29 cellular contexts compared by ENCODE assay signal in the genomic region with DNA sequence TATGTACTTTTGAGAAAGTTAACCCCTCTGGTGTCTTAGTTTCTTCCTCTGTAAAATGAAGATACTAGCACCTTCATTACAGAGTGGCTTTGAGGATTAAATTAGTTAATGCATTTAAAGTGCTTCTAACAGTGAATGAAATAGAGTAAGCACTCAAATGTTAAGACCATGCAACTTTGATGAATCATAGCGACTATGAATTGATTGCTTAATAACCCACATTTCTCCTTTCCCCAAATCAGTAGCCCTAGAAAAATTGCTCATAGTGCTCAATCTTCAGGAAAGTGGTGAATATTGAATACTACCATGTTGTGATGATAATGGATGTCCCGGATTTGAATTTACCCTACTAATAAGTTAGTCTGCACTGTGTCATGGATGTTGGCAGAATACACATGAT. TPM values are rescaled to one million over a fixed set of nuclear protein-coding genes. Genes with fewer than 3 reads are reported as not detected.
DNase-seq lines count a peak whose midpoint lies in the region; ATAC-seq and TF ChIP-seq lines count a peak whose summit lies in the region.
"Had no signal": no experiment of that assay in that cellular context is flagged by ENCODE, and none has a peak within 500 bp of the region (broad histone marks: within the 10 kb centered on the region; RNA-seq: fewer than 3 reads in every experiment).

No MANE protein-coding gene starts in this region.

- no peaks in the 10 kb centered on the region for H3K36me3 Mint-ChIP-seq in activated T-cell treated with anti-CD3 and anti-CD28 coated beads, Interleukin-2, amount 50 U/mL, for 24 hours (ENCODE audit: low read depth)
- H3K36me3 Mint-ChIP-seq: activated CD4-positive, alpha-beta memory T cell treated with anti-CD3 and anti-CD28 coated beads for 36 hours; CD14-positive monocyte; natural killer cell had no signal

- H2AFZ ChIP-seq in IMR-90 (replicated peaks; ENCODE audit: low read length, poor library complexity) = no peak overlapping the region

- H3K27me3 ChIP-seq in IMR-90 (ENCODE audit: control insufficient read depth, insufficient read depth, low read length) = no peaks in the 10 kb centered on the region
- H3K27me3 ChIP-seq: pancreas, uterus had no signal

- H3K27me3 Mint-ChIP-seq in activated T-cell treated with anti-CD3 and anti-CD28 coated beads, Interleukin-2, amount 50 U/mL, for 24 hours = peaks cover 4% of the 10 kb centered on the region
- H3K27me3 Mint-ChIP-seq: activated CD4-positive, alpha-beta memory T cell treated with anti-CD3 and anti-CD28 coated beads for 36 hours; central memory CD8-positive, alpha-beta T cell had no signal

- no peaks in the 10 kb centered on the region for H4K20me1 ChIP-seq in IMR-90 (ENCODE audit: insufficient read depth, low read length)

- H2BK15ac ChIP-seq in IMR-90 (ENCODE audit: low read depth, low read length) = no peak overlapping the region

- no peaks in the 10 kb centered on the region for H3K4me1 ChIP-seq in IMR-90 (ENCODE audit: control insufficient read depth, insufficient read depth, low read length)
- H3K4me1 ChIP-seq: A549, pancreas, suprapubic skin, uterus had no signal

- no peak overlapping the region for H3K4me3 Mint-ChIP-seq in activated T-cell treated with anti-CD3 and anti-CD28 coated beads, Interleukin-2, amount 50 U/mL, for 24 hours
- H3K4me3 Mint-ChIP-seq: activated CD4-positive, alpha-beta memory T cell treated with anti-CD3 and anti-CD28 coated beads for 36 hours; CD14-positive monocyte; central memory CD8-positive, alpha-beta T cell; natural killer cell had no signal

- BruUV-seq in IMR-90 (replicated peaks; lab: Mats Ljungman, UMichigan) = no TSS peak

- DNase-seq in AG09309 (ENCODE audit: low read depth) (peak; percentile 37), IMR-90 (peak; percentile 68), RKO (ENCODE audit: low spot score) (peak; percentile 7), fibroblast of mammary gland (ENCODE audit: low read depth) (peak; percentile 83), NCI-H524 treated with DMSO at 0.1 percent for 48 hours (lab: John Stamatoyannopoulos, UW) (no peak)
- no peak for DNase-seq in stimulated activated naive CD4-positive, alpha-beta T cell (lab: John Stamatoyannopoulos, UW)
- DNase-seq in activated T-cell treated with anti-CD3 and anti-CD28 coated beads, Interleukin-2, amount 50 U/mL, for 24 hours = no peak
- DNase-seq: activated CD4-positive, alpha-beta memory T cell treated with anti-CD3 and anti-CD28 coated beads for 36 hours; activated CD4-positive, CD25-positive, alpha-beta regulatory T cell; activated T-cell treated with anti-CD3 and anti-CD28 coated beads for 4 hours; anterior cingulate cortex; GDM1; GOT3; Kasumi-1; natural killer cell; NCI-H1417 treated with DMSO at 0.1 percent for 48 hours; NCI-H748 treated with DMSO at 0.1 percent for 48 hours; pancreas; right cardiac atrium; SK-N-SH; stimulated activated CD4-positive, alpha-beta T cell treated with anti-CD3 and anti-CD28 coated beads, Interleukin-15, amount 100 ng/mL, for 24 hours; T1000; uterus had no signal

- no CpG with 5 or more reads among the region's 2 CpGs for WGBS in IMR-90 (ENCODE audit: extremely low coverage in 2 of 2, insufficient read length in 1 of 2), 2 experiments

- TF ChIP-seq RAD21 in IMR-90 (IDR thresholded peaks at IDR 0.05; ENCODE audit: low read length) = no peak

- H3K36me3 ChIP-seq in IMR-90 (ENCODE audit: control insufficient read depth, insufficient read depth, low read length) = no peaks in the 10 kb centered on the region
- H3K36me3 ChIP-seq: pancreas, suprapubic skin, uterus had no signal

- H3K27ac ChIP-seq in IMR-90 (ENCODE audit: insufficient read depth, low read length) = no peak overlapping the region
- H3K27ac ChIP-seq: A549, pancreas, suprapubic skin, uterus had no signal

- no peak overlapping the region for H4K5ac ChIP-seq in IMR-90 (ENCODE audit: low read depth, low read length)

- H2BK120ac ChIP-seq in IMR-90 (ENCODE audit: low read depth, low read length) = no peak overlapping the region

- CTCF ChIA-PET in IMR-90 (lab: Yijun Ruan, JAX) = no interaction called here

- H2AK9ac ChIP-seq in IMR-90 (replicated peaks; ENCODE audit: low read depth, low read length, poor library complexity) = no peak overlapping the region

- H3K79me1 ChIP-seq in IMR-90 (ENCODE audit: low read depth in 1 of 2, low read length in 2 of 2) = no peaks in the 10 kb centered on the region

- in situ Hi-C loops in IMR-90 (cut with MboI; ENCODE audit: low sequenced_read_pairs) = no loop called here

- no peak overlapping the region for H2BK20ac ChIP-seq in IMR-90 (ENCODE audit: low read depth, low read length)

- H4K91ac ChIP-seq in IMR-90 (ENCODE audit: insufficient read depth, low read depth, low read length) = no peak overlapping the region

- H2BK5ac ChIP-seq in IMR-90 (ENCODE audit: low read depth, low read length, poor library complexity, severe bottlenecking) = no peak overlapping the region

- no peak overlapping the region for H2AK5ac ChIP-seq in IMR-90 (ENCODE audit: low read depth, low read length)

- no peak overlapping the region for H3K18ac ChIP-seq in IMR-90 (ENCODE audit: low read depth, low read length)

- H3K4me3 ChIP-seq in AG09309 (ENCODE audit: control insufficient read depth, low read depth, low read length) (no peak overlapping the region), IMR-90 (ENCODE audit: insufficient read depth, low read depth, low read length) (no peak overlapping the region), fibroblast of mammary gland (ENCODE audit: control insufficient read depth, low read depth, low read length) (no peak overlapping the region)
- H3K4me3 ChIP-seq: A549, pancreas, suprapubic skin, uterus had no signal

- dilution Hi-C loops in IMR-90 (cut with HindIII; ENCODE audit: low sequenced_read_pairs, unreplicated experiment) = no loop called here

- intact Hi-C loops in IMR-90 (cut with micrococcal nuclease) = no loop called here

- H3K56ac ChIP-seq in IMR-90 (ENCODE audit: extremely low read depth, insufficient read depth, low read length) = no peak overlapping the region

- no peak overlapping the region for H3K27ac Mint-ChIP-seq in activated T-cell treated with anti-CD3 and anti-CD28 coated beads, Interleukin-2, amount 50 U/mL, for 24 hours
- H3K27ac Mint-ChIP-seq: activated CD4-positive, alpha-beta memory T cell treated with anti-CD3 and anti-CD28 coated beads for 36 hours; natural killer cell had no signal

- H3K4me2 ChIP-seq in IMR-90 (ENCODE audit: low read depth, low read length) = no peak overlapping the region
- H3K4me2 ChIP-seq: A549, SK-N-SH had no signal

- H3K9me1 ChIP-seq in IMR-90 (ENCODE audit: insufficient read depth, low read length) = no peaks in the 10 kb centered on the region

- TF ChIP-seq CTCF in AG09309 (IDR thresholded peaks at IDR 0.05; ENCODE audit: control insufficient read depth, insufficient read depth, low read depth, low read length, missing control alignments) = no peak
- no peak for TF ChIP-seq CTCF in IMR-90 (conservative IDR thresholded peaks at IDR 0.05; ENCODE audit: low read depth, low read length)
- no peak for TF ChIP-seq CTCF in fibroblast of mammary gland (conservative IDR thresholded peaks at IDR 0.05; ENCODE audit: control insufficient read depth, insufficient read depth, low read depth, low read length)

- H3K9ac ChIP-seq in IMR-90 (ENCODE audit: low read depth, low read length) = no peak overlapping the region
- H3K9ac ChIP-seq: SK-N-SH had no signal

- POLR2A ChIA-PET in IMR-90 (lab: Charles Lee; ENCODE audit: unreplicated experiment) = no interaction called here

- no peaks in the 10 kb centered on the region for H3K9me3 Mint-ChIP-seq in activated T-cell treated with anti-CD3 and anti-CD28 coated beads, Interleukin-2, amount 50 U/mL, for 24 hours

- H4K8ac ChIP-seq in IMR-90 (ENCODE audit: low read depth in 2 of 2, low read length in 2 of 2) = no peak overlapping the region

- H3K23ac ChIP-seq in IMR-90 (ENCODE audit: low read depth, low read length) = no peak overlapping the region

- H3K4me1 Mint-ChIP-seq in activated T-cell treated with anti-CD3 and anti-CD28 coated beads, Interleukin-2, amount 50 U/mL, for 24 hours (ENCODE audit: low read depth) = no peaks in the 10 kb centered on the region
- H3K4me1 Mint-ChIP-seq: central memory CD8-positive, alpha-beta T cell; natural killer cell had no signal

- H3K14ac ChIP-seq in IMR-90 (replicated peaks; ENCODE audit: low read depth, low read length) = no peak overlapping the region

- ATAC-seq in IMR-90 (ENCODE audit: low read depth) (peak; percentile 35), HG03039 (IDR thresholded peaks at IDR 0.05; ENCODE audit: unreplicated experiment) (no peak)
- ATAC-seq: A549, left lobe of liver, natural killer cell, pancreas, right cardiac atrium had no signal

- H3K4ac ChIP-seq in IMR-90 (ENCODE audit: low read depth, low read length) = no peak overlapping the region

- TF ChIP-seq POLR2A in IMR-90 (IDR thresholded peaks at IDR 0.05; ENCODE audit: low read depth, low read length) = no peak

- H3K9me3 ChIP-seq in IMR-90 (ENCODE audit: control insufficient read depth, insufficient read depth, low read length) = no peaks in the 10 kb centered on the region
- H3K9me3 ChIP-seq: A549, SK-N-SH, uterus had no signal

TF ChIP-seq in IMR-90, 13 proteins besides CTCF, POLR2A, EP300 and RAD21:
- TF ChIP-seq SMC3 (IDR thresholded peaks at IDR 0.05; ENCODE audit: low read depth, low read length) = no peak
- no peak for TF ChIP-seq RFX5 (IDR thresholded peaks at IDR 0.05; ENCODE audit: low read depth, low read length)
- TF ChIP-seq MAFK (IDR thresholded peaks at IDR 0.05; ENCODE audit: low read depth, low read length) = no peak
- TF ChIP-seq RCOR1 (IDR thresholded peaks at IDR 0.05; ENCODE audit: insufficient replicate concordance, low read length) = no peak
- TF ChIP-seq, protein P1, sequence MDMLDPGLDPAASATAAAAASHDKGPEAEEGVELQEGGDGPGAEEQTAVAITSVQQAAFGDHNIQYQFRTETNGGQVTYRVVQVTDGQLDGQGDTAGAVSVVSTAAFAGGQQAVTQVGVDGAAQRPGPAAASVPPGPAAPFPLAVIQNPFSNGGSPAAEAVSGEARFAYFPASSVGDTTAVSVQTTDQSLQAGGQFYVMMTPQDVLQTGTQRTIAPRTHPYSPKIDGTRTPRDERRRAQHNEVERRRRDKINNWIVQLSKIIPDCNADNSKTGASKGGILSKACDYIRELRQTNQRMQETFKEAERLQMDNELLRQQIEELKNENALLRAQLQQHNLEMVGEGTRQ (IDR thresholded peaks at IDR 0.05; ENCODE audit: low read depth, low read length) = no peak
- TF ChIP-seq CHD1 (IDR thresholded peaks at IDR 0.05; ENCODE audit: low read depth, low read length) = no peak
- peak; percentile 92 for TF ChIP-seq CEBPB (IDR thresholded peaks at IDR 0.05; ENCODE audit: low read depth, low read length)

RNA-seq across cellular contexts. Expression of a gene that starts 48.1 kb away (rescaled TPM):
- 0.54 and 0.56 TPM in 2 replicates for total RNA-seq in IMR-90 (2012; rRNA removed)
- 0.19 and 0.52 TPM in 2 replicates for polyA plus RNA-seq in IMR-90 (2012; rRNA removed)
- 0.04 and 0.05 TPM in 2 replicates for polyA plus RNA-seq in IMR-90 (2012; cell fraction: cytosol; rRNA removed)
- polyA plus RNA-seq in IMR-90 (2012; cell fraction: nucleus; rRNA removed; ENCODE audit: low replicate concordance) = 0.03 and 0.47 TPM in 2 replicates
- total RNA-seq: activated CD4-positive, alpha-beta memory T cell treated with anti-CD3 and anti-CD28 coated beads for 36 hours had no signal

Comparison
In these comparisons a context has a peak if more than half of its experiments do, and no peak if none do; other contexts are left out.
1. DNase-seq: peak in AG09309 (single experiment), IMR-90 (single experiment), RKO (single experiment) and fibroblast of mammary gland (single experiment); none in NCI-H524 treated with DMSO at 0.1 percent for 48 hours (single experiment), stimulated activated naive CD4-positive, alpha-beta T cell (0 of 6) and activated T-cell treated with anti-CD3 and anti-CD28 coated beads, Interleukin-2, amount 50 U/mL, for 24 hours (single experiment).